32 cellular contexts compared by ENCODE assay signal in the genomic region with DNA sequence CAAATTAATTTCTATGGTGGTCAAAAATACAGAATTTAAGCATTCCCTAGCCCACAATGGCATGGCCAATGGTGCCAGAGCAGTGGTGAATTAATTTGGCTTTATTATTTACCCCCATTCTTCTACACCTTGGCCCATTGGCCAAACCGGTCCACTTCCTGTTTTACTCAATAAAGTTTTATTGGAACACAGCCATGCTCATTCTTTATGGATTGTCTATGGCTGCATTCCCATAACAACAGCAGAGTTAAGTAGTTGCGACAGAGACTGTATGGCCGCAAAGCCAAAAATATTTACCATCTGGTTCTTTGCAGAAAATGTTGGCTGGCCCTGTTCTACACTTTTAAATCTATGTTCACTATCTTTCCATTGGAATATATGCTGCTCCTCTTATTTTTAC.
"Had no signal": no experiment of that assay in that cellular context is flagged by ENCODE, and none has a peak within 500 bp of the region (broad histone marks: within the 10 kb centered on the region; RNA-seq: fewer than 3 reads in every experiment).

No MANE protein-coding gene starts in this region.

- H3K4me3 Mint-ChIP-seq: activated CD4-positive, alpha-beta T cell treated with anti-CD3 and anti-CD28 coated beads, Interleukin-2, amount 10 ng/mL, durations not matched to agents 24 days and 14 days; activated CD8-positive, alpha-beta T cell treated with anti-CD3 and anti-CD28 coated beads for 36 hours; activated naive CD4-positive, alpha-beta T cell treated with anti-CD3 and anti-CD28 coated beads, Interleukin-2, amount 50 U/mL, for 24 hours; activated naive CD8-positive, alpha-beta T cell treated with anti-CD3 and anti-CD28 coated beads, Interleukin-2, amount 10 ng/mL, durations not matched to agents 7 days and 5 days; activated T-cell treated with anti-CD3 and anti-CD28 coated beads, Interleukin-2, amount 50 U/mL, for 24 hours had no signal

- H3K27me3 Mint-ChIP-seq: activated CD4-positive, alpha-beta T cell treated with anti-CD3 and anti-CD28 coated beads, Interleukin-2, amount 10 ng/mL, durations not matched to agents 24 days and 14 days; activated naive CD8-positive, alpha-beta T cell treated with anti-CD3 and anti-CD28 coated beads, Interleukin-2, amount 10 ng/mL, durations not matched to agents 7 days and 5 days; activated T-cell treated with anti-CD3 and anti-CD28 coated beads, Interleukin-2, amount 50 U/mL, for 24 hours had no signal

- DNase-seq: activated CD4-positive, alpha-beta T cell treated with anti-CD3 and anti-CD28 coated beads, Interleukin-2, amount 10 ng/mL, durations not matched to agents 24 days and 14 days; activated CD4-positive, alpha-beta T cell treated with anti-CD3 and anti-CD28 coated beads, Interleukin-2, amount 50 U/mL, for 4 hours; activated CD8-positive, alpha-beta T cell treated with anti-CD3 and anti-CD28 coated beads for 36 hours; activated gamma-delta T cell; activated naive CD4-positive, alpha-beta T cell treated with Interleukin-2 at 50 U/mL for 16 hours; activated naive CD8-positive, alpha-beta T cell treated with anti-CD3 and anti-CD28 coated beads, Interleukin-2, amount 10 ng/mL, durations not matched to agents 7 days and 5 days; activated T-cell treated with anti-CD3 and anti-CD28 coated beads, Interleukin-2, amount 50 U/mL, for 24 hours; body of pancreas; Kasumi-1; KG1; MM.1S; NCI-H1092 treated with DMSO at 0.1 percent for 48 hours; NCI-H146; NCI-H187; NCI-H2029 treated with DMSO at 0.1 percent for 48 hours; NCI-H2171 treated with DMSO at 0.1 percent for 48 hours; NCI-H2227 treated with DMSO at 0.1 percent for 48 hours; NCI-H524 treated with DMSO at 0.1 percent for 48 hours; NK-92 treated with Interleukin-12 subunit alpha and Interleukin-12 subunit beta, amount 100 ng/mL, for 24 hours; PC-3; Peyer's patch; RPMI8226; SHP77 treated with DMSO at 0.1 percent for 48 hours; SW 1271; T-helper 1 cell; T-helper 2 cell; T-helper 9 cell; WERI-Rb-1 had no signal

- H3K36me3 ChIP-seq: breast epithelium, Peyer's patch, SJSA1, WERI-Rb-1 had no signal

- H3K27ac Mint-ChIP-seq: activated CD4-positive, alpha-beta T cell treated with anti-CD3 and anti-CD28 coated beads, Interleukin-2, amount 10 ng/mL, durations not matched to agents 24 days and 14 days; activated CD8-positive, alpha-beta T cell treated with anti-CD3 and anti-CD28 coated beads for 36 hours; activated naive CD4-positive, alpha-beta T cell treated with anti-CD3 and anti-CD28 coated beads, Interleukin-2, amount 50 U/mL, for 24 hours; activated naive CD8-positive, alpha-beta T cell treated with anti-CD3 and anti-CD28 coated beads, Interleukin-2, amount 10 ng/mL, durations not matched to agents 7 days and 5 days; activated T-cell treated with anti-CD3 and anti-CD28 coated beads, Interleukin-2, amount 50 U/mL, for 24 hours; activated T-helper 2 cell treated with anti-CD3 and anti-CD28 coated beads, Interferon-gamma antibody, Interleukin-2, Interleukin-4, amounts not matched to agents 10 μg/mL and 5 μg/mL and 100 μg/mL, durations not matched to agents 14 hours and 24 hours and 36 hours had no signal

- H3K4me3 ChIP-seq: body of pancreas, breast epithelium, Peyer's patch, SJSA1 had no signal

- H3K27ac ChIP-seq: body of pancreas, breast epithelium, SJSA1, WERI-Rb-1 had no signal

- H3K36me3 Mint-ChIP-seq: activated naive CD4-positive, alpha-beta T cell treated with anti-CD3 and anti-CD28 coated beads, Interleukin-2, amount 50 U/mL, for 24 hours; activated naive CD8-positive, alpha-beta T cell treated with anti-CD3 and anti-CD28 coated beads, Interleukin-2, amount 10 ng/mL, durations not matched to agents 7 days and 5 days had no signal

- H3K27me3 ChIP-seq: body of pancreas, breast epithelium, Peyer's patch had no signal

- H3K4me1 Mint-ChIP-seq: activated CD4-positive, alpha-beta T cell treated with anti-CD3 and anti-CD28 coated beads, Interleukin-2, amount 10 ng/mL, durations not matched to agents 24 days and 14 days; activated naive CD4-positive, alpha-beta T cell treated with anti-CD3 and anti-CD28 coated beads, Interleukin-2, amount 50 U/mL, for 24 hours; activated naive CD8-positive, alpha-beta T cell treated with anti-CD3 and anti-CD28 coated beads, Interleukin-2, amount 10 ng/mL, durations not matched to agents 7 days and 5 days had no signal

- H3K9me3 Mint-ChIP-seq: activated CD8-positive, alpha-beta T cell treated with anti-CD3 and anti-CD28 coated beads for 36 hours; activated naive CD8-positive, alpha-beta T cell treated with anti-CD3 and anti-CD28 coated beads, Interleukin-2, amount 10 ng/mL, durations not matched to agents 7 days and 5 days; activated T-cell treated with anti-CD3 and anti-CD28 coated beads, Interleukin-2, amount 50 U/mL, for 24 hours; activated T-helper 2 cell treated with anti-CD3 and anti-CD28 coated beads, Interferon-gamma antibody, Interleukin-2, Interleukin-4, amounts not matched to agents 10 μg/mL and 5 μg/mL and 100 μg/mL, durations not matched to agents 14 hours and 24 hours and 36 hours had no signal

- H3K4me1 ChIP-seq: body of pancreas, breast epithelium, Peyer's patch, SJSA1 had no signal

- ATAC-seq: activated CD8-positive, alpha-beta T cell treated with anti-CD3 and anti-CD28 coated beads for 36 hours; body of pancreas; PC-3 had no signal

- H3K9me3 ChIP-seq: body of pancreas, breast epithelium, Peyer's patch, SJSA1 had no signal
